Comparison of ENCODE assay signal across 8 cellular contexts in the genomic region with DNA sequence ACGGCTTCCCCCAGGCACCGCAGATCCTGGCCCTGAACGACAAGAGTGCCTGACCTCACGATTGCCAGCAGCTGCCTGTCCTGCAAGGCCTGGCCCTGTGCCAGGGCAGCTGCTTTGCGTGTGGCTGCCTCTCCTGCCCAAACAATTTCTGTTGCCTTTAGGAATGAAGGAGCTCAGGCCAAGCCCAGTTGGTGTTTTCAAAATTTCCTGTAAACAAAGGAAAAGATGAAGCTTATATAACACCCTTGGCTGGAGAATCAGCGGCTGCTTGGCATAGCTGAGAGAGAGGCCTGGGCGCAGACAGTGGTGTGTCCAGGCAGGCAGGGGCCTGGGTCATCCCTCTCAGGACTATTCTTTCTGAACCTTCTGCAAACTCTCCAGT. TPM values are rescaled to one million over a fixed set of nuclear protein-coding genes. Genes with fewer than 3 reads are reported as not detected.
DNase-seq lines count a peak whose midpoint lies in the region; ATAC-seq, FAIRE-seq and TF ChIP-seq lines count a peak whose summit lies in the region.

No MANE protein-coding gene starts in this region.

- DNase-seq in HS-27A (ENCODE audit: low read depth): peak; percentile 23
- DNase-seq in SK-N-DZ (ENCODE audit: low spot score): peak; percentile 42
- peak; percentile 90 for DNase-seq in globus pallidus (ENCODE audit: low spot score)
- DNase-seq in retina: peak; percentile 51
- no peak for DNase-seq in RCC 7860 (ENCODE audit: low spot score)
- no peak for DNase-seq in CD14-positive monocyte (ENCODE audit: low spot score)
- DNase-seq in stimulated activated naive B cell treated with anti-CD40 and anti-IgM and Interleukin-4, amounts not matched to agents 10 μg/mL and 1 μg/mL and 100 μg/mL, for 72 hours: no peak

- no peaks in the 10 kb centered on the region for H3K27me3 Mint-ChIP-seq in CD14-positive monocyte (ENCODE audit: low read depth in 3 of 3)
- peaks cover 12 to 22% of the 10 kb centered on the region in 2 donors for H3K27me3 Mint-ChIP-seq in stimulated activated naive B cell treated with anti-CD40 and anti-IgM and Interleukin-4, amounts not matched to agents 10 μg/mL and 1 μg/mL and 100 μg/mL, for 72 hours

- H3K4me3 Mint-ChIP-seq in CD14-positive monocyte: no peak overlapping the region
- no peak overlapping the region for H3K4me3 Mint-ChIP-seq in stimulated activated naive B cell treated with anti-CD40 and anti-IgM and Interleukin-4, amounts not matched to agents 10 μg/mL and 1 μg/mL and 100 μg/mL, for 72 hours

- intact Hi-C loops in CD14-positive monocyte (cut with micrococcal nuclease): loop anchor here (5.0 to 10.0 kb wide), 2 partner anchors 34 to 83 kb away; a partner anchor contains a TSS

- peaks cover 48% of the 10 kb centered on the region for H3K4me1 Mint-ChIP-seq in CD14-positive monocyte
- peaks cover 6 to 11% of the 10 kb centered on the region in 2 donors for H3K4me1 Mint-ChIP-seq in stimulated activated naive B cell treated with anti-CD40 and anti-IgM and Interleukin-4, amounts not matched to agents 10 μg/mL and 1 μg/mL and 100 μg/mL, for 72 hours

- peaks cover 0 to 2% (median 0%) of the 10 kb centered on the region in 7 donors for H3K9me3 Mint-ChIP-seq in CD14-positive monocyte
- H3K9me3 Mint-ChIP-seq in stimulated activated naive B cell treated with anti-CD40 and anti-IgM and Interleukin-4, amounts not matched to agents 10 μg/mL and 1 μg/mL and 100 μg/mL, for 72 hours: no peaks in the 10 kb centered on the region

- peaks cover 0 to 6% of the 10 kb centered on the region in 2 donors for H3K36me3 Mint-ChIP-seq in CD14-positive monocyte
- H3K36me3 Mint-ChIP-seq in stimulated activated naive B cell treated with anti-CD40 and anti-IgM and Interleukin-4, amounts not matched to agents 10 μg/mL and 1 μg/mL and 100 μg/mL, for 72 hours: no peaks in the 10 kb centered on the region

- TF ChIP-seq CTCF in CD14-positive monocyte (IDR thresholded peaks at IDR 0.05): no peak

- FAIRE-seq in RCC 7860 (lab: Jason Lieb, UNC): no peak

- H3K27ac Mint-ChIP-seq in CD14-positive monocyte: peak overlapping the region in 3 of 7 donors; percentile 16 to 68 (median 62)
- H3K27ac Mint-ChIP-seq in stimulated activated naive B cell treated with anti-CD40 and anti-IgM and Interleukin-4, amounts not matched to agents 10 μg/mL and 1 μg/mL and 100 μg/mL, for 72 hours: no peak overlapping the region

- no peak for ATAC-seq in HG02981 (IDR thresholded peaks at IDR 0.05; ENCODE audit: unreplicated experiment)
- ATAC-seq in stimulated activated naive B cell treated with anti-CD40 and anti-IgM and Interleukin-4, amounts not matched to agents 10 μg/mL and 1 μg/mL and 100 μg/mL, for 72 hours (replicated peaks): no peak

RNA-seq across cellular contexts. Expression of a gene that starts 11.7 kb away (rescaled TPM):
- polyA plus RNA-seq in SK-N-DZ (2014; cell fraction: cytosol; rRNA removed): not detected in 2 replicates
- not detected in 2 replicates for polyA plus RNA-seq in SK-N-DZ (2014; cell fraction: nucleus; rRNA removed)
- not detected for polyA plus RNA-seq in CD14-positive monocyte

RNA-seq across cellular contexts. Expression of a gene that starts 20.0 kb away (rescaled TPM):
- not detected in 2 replicates for polyA plus RNA-seq in SK-N-DZ (2014; cell fraction: cytosol; rRNA removed)
- polyA plus RNA-seq in SK-N-DZ (2014; cell fraction: nucleus; rRNA removed): 0.61 TPM in 1 of 2 replicates, not detected in the other
- not detected for polyA plus RNA-seq in CD14-positive monocyte

Comparison
In these comparisons a context has a peak if more than half of its experiments do, and no peak if none do; other contexts are left out.
1. DNase-seq: peak in HS-27A (single experiment), SK-N-DZ (single experiment), globus pallidus (single experiment) and retina (single experiment); none in RCC 7860 (single experiment), CD14-positive monocyte (single experiment) and stimulated activated naive B cell treated with anti-CD40 and anti-IgM and Interleukin-4, amounts not matched to agents 10 μg/mL and 1 μg/mL and 100 μg/mL, for 72 hours (single experiment).